Comparison of ENCODE assay signal across 8 cellular contexts in the genomic region with DNA sequence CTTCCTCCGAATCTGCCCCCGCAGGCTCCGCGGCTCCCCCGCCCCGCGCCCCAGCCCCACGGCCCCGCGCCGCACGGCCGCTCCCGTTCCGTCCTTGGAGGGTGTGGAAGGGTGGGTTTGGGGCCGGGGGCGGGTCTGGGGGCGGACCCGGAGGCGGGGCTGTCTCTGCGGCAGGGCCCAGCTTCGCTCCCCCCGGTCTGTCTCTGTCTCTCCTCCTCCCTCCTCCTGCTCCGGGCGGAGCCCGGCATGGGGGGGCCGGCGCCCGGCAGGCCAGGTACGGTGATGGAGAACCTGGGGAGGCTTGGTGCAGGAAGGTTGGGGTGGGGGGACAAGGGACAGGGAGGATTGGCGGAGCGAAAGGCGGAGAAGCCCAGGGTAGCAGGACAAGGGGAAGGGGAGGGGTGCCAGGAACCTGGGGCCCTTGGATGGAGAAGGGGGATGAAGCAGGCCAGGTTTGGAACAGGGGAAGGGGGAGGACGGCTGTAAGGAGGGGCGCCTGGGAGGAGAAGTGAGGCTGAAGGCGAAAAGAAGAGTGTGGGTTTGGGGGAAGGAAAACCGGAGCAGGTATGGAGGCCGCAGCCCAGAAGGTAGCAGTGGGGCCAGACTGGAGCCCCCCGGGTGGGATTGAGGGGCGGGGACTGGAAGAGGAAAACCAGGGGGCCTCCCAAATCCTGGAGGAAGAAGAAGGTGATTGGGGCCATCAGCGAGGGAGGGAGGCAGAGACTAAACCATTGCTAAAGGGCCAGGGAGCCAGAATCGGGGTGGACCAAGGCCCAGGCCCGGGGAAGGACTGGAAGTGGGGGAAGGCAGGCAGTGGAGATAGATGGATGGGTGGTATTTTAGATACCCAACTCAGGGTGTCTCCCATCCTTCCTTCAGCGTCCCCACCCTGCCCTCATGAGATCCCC. TPM values are rescaled to one million over a fixed set of nuclear protein-coding genes. Genes with fewer than 3 reads are reported as not detected.
DNase-seq lines count a peak whose midpoint lies in the region; ATAC-seq, FAIRE-seq and TF ChIP-seq lines count a peak whose summit lies in the region.

A gene (plus strand): TSS at position 200 of the 908 bp plus-strand sequence. CDS start 1,385 bp downstream, outside the sequence.

- ATAC-seq in HG02623 (IDR thresholded peaks at IDR 0.05; ENCODE audit: unreplicated experiment): peak; percentile 20

- H3K4me3 Mint-ChIP-seq in neural progenitor cell: peak within 1 kb of the TSS; percentile 96

- H3K4me3 ChIP-seq in fibroblast of villous mesenchyme (ENCODE audit: low read depth, low read length) (peak within 1 kb of the TSS; percentile 69), neural progenitor cell (peak within 1 kb of the TSS; percentile 94)

- H3K4me1 Mint-ChIP-seq in neural progenitor cell: peaks cover 50% of the 10 kb centered on the region

- no peak for TF ChIP-seq CTCF in fibroblast of villous mesenchyme (IDR thresholded peaks at IDR 0.05; ENCODE audit: insufficient read depth, low read depth, low read length)
- TF ChIP-seq CTCF in neural progenitor cell (IDR thresholded peaks at IDR 0.05): no peak

- peaks cover 23% of the 10 kb centered on the region for H3F3A ChIP-seq in neural progenitor cell (ENCODE audit: low read depth)

- peak within 1 kb of the TSS; percentile 94 for H3K4me2 ChIP-seq in neural progenitor cell

- H3K9me3 Mint-ChIP-seq in neural progenitor cell: no peaks in the 10 kb centered on the region

- peak within 1 kb of the TSS; percentile 62 for H3K9ac ChIP-seq in neural progenitor cell

- H3K27ac Mint-ChIP-seq in neural progenitor cell: peak within 1 kb of the TSS; percentile 95

- peaks cover 19% of the 10 kb centered on the region for H3K4me1 ChIP-seq in neural progenitor cell

- H3K36me3 Mint-ChIP-seq in neural progenitor cell: peaks cover 3% of the 10 kb centered on the region

- H3K27ac ChIP-seq in neural progenitor cell: no peak within 1 kb of the TSS

- no peak for FAIRE-seq in urothelium cell line (lab: Jason Lieb, UNC)

- H4K20me1 ChIP-seq in neural progenitor cell (ENCODE audit: low read depth): peaks cover 4% of the 10 kb centered on the region

- peak; percentile 63 for DNase-seq in Daoy (ENCODE audit: low read depth)
- peak; percentile 85 for DNase-seq in NCI-H69 (lab: John Stamatoyannopoulos, UW)
- peak; percentile 27 for DNase-seq in activated gamma-delta T cell treated with anti-CD3 and anti-CD28 coated beads, Interleukin-2, amount 50 U/mL, for 16 hours (ENCODE audit: low read depth)
- DNase-seq in fibroblast of villous mesenchyme (ENCODE audit: low read depth): peak; percentile 55
- peak; percentile 82 for DNase-seq in neural progenitor cell (ENCODE audit: low spot score)
- peak; percentile 95 for DNase-seq in urothelium cell line (ENCODE audit: low spot score)
- DNase-seq in MV-4-11 (lab: John Stamatoyannopoulos, UW): no peak

- peak within 1 kb of the TSS; percentile 81 for H2AFZ ChIP-seq in neural progenitor cell (replicated peaks)

- peaks cover 3% of the 10 kb centered on the region for H3K27me3 Mint-ChIP-seq in neural progenitor cell (ENCODE audit: insufficient read depth, low read depth)

- no peaks in the 10 kb centered on the region for H3K36me3 ChIP-seq in neural progenitor cell

- H3K79me2 ChIP-seq in neural progenitor cell (ENCODE audit: low read depth): no peaks in the 10 kb centered on the region

- H3K9me3 ChIP-seq in neural progenitor cell (ENCODE audit: low read depth): no peaks in the 10 kb centered on the region

- H3K27me3 ChIP-seq in neural progenitor cell: peaks cover 9% of the 10 kb centered on the region

RNA-seq across cellular contexts. Expression of the gene that starts here (rescaled TPM):
- 0.06 TPM in 1 of 2 replicates, not detected in the other for total RNA-seq in Daoy (2014; rRNA removed; shearing (Covaris generic))
- total RNA-seq in fibroblast of villous mesenchyme (0.43 and 0.64 TPM in 2 replicates), neural progenitor cell (ENCODE audit: low replicate concordance) (1.2 and 6.7 TPM in 2 replicates)

Comparison
In these comparisons a context has a peak if more than half of its experiments do, and no peak if none do; other contexts are left out.
1. Peak in DNase-seq in Daoy; RNA of the gene not detected or under 1 TPM.
2. Peak in DNase-seq and H3K4me3 ChIP-seq in fibroblast of villous mesenchyme; RNA of the gene not detected or under 1 TPM.